Comparison of ENCODE assay signal across 19 cellular contexts in the genomic region with DNA sequence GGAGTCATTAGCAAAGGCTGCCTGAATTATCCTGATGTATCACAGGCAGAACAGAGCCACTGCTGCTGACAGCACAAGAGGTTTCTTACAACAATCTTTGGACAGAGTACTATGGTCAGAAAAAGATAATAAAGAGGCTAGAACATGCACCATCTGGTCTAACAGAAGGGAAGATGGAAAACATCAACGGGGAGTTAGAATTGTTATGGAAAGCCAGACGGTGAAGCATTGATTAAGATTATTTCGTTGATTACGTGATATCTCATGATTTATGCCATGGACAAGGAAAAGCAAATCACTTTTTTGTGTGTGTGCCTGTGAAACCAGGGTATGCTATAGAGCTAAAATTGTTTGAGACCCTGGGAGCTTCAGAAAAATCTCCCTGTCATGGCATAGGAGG.
DNase-seq lines count a peak whose midpoint lies in the region; ATAC-seq, FAIRE-seq and TF ChIP-seq lines count a peak whose summit lies in the region.
"Had no signal": no experiment of that assay in that cellular context is flagged by ENCODE, and none has a peak within 500 bp of the region (broad histone marks: within the 10 kb centered on the region; RNA-seq: fewer than 3 reads in every experiment).

No MANE protein-coding gene starts in this region.

- H3K4me3 Mint-ChIP-seq in CD8-positive, alpha-beta memory T cell = no peak overlapping the region
- H3K4me3 Mint-ChIP-seq: CD4-positive, alpha-beta T cell; H9 had no signal

- no peak overlapping the region for H3K4me3 ChIP-seq in CD8-positive, alpha-beta memory T cell (ENCODE audit: low read length)
- H3K4me3 ChIP-seq: A549 had no signal

- H3K9me3 ChIP-seq in CD8-positive, alpha-beta memory T cell (ENCODE audit: low read length) = no peaks in the 10 kb centered on the region
- H3K9me3 ChIP-seq: A549 had no signal

- H3K27ac Mint-ChIP-seq in CD8-positive, alpha-beta memory T cell = no peak overlapping the region
- H3K27ac Mint-ChIP-seq: CD4-positive, alpha-beta T cell; H9 had no signal

- no peaks in the 10 kb centered on the region for H3K4me1 ChIP-seq in CD8-positive, alpha-beta memory T cell (ENCODE audit: insufficient read depth, low read length)
- H3K4me1 ChIP-seq: A549 had no signal

- no peaks in the 10 kb centered on the region for H3K36me3 Mint-ChIP-seq in CD8-positive, alpha-beta memory T cell

- H3K27me3 Mint-ChIP-seq in CD8-positive, alpha-beta memory T cell = no peaks in the 10 kb centered on the region
- H3K27me3 Mint-ChIP-seq: CD4-positive, alpha-beta T cell had no signal

- CTCF ChIA-PET in CD8-positive, alpha-beta memory T cell (lab: Charles Lee) = no interaction called here

- H3K27ac ChIP-seq in CD8-positive, alpha-beta memory T cell (ENCODE audit: low read depth, low read length) = no peak overlapping the region
- H3K27ac ChIP-seq: 22Rv1, A549, C4-2B had no signal

- no peak for FAIRE-seq in RCC 7860 (lab: Jason Lieb, UNC)
- FAIRE-seq: A549, H1, HTR-8/SVneo had no signal

- ATAC-seq in SK-N-SH treated with all-trans-retinoic acid at 6 μM for 48 hours (no peak), GM21723 (IDR thresholded peaks at IDR 0.05; ENCODE audit: unreplicated experiment) (no peak)
- ATAC-seq: A549 had no signal

- POLR2A ChIA-PET in CD8-positive, alpha-beta memory T cell (lab: Charles Lee) = no interaction called here

- no peaks in the 10 kb centered on the region for H3K36me3 ChIP-seq in CD8-positive, alpha-beta memory T cell (ENCODE audit: insufficient read depth, low read length)

- H3K4me1 Mint-ChIP-seq in CD8-positive, alpha-beta memory T cell = no peaks in the 10 kb centered on the region
- H3K4me1 Mint-ChIP-seq: H9 had no signal

- H3K27me3 ChIP-seq in CD8-positive, alpha-beta memory T cell (ENCODE audit: insufficient read depth, low read length, poor library complexity, severe bottlenecking) = no peaks in the 10 kb centered on the region

- H3K9me3 Mint-ChIP-seq in CD8-positive, alpha-beta memory T cell = peaks cover 0 to 6% (median 0%) of the 10 kb centered on the region in 5 donors
- H3K9me3 Mint-ChIP-seq: H9 had no signal

- DNase-seq in NCI-H2171 treated with DMSO at 0.1 percent for 48 hours (lab: John Stamatoyannopoulos, UW) (peak; percentile 50), NCI-H2171 (lab: John Stamatoyannopoulos, UW) (no peak), NCI-H82 (lab: John Stamatoyannopoulos, UW) (peak; percentile 59), RCC 7860 (ENCODE audit: low spot score) (no peak)
- no peak for DNase-seq in CD8-positive, alpha-beta memory T cell
- DNase-seq: AML-193; CD4-positive, alpha-beta T cell; DMS153; DMS79; GF-D8; H9; IMR-90 had no signal

TF ChIP-seq in SK-N-SH treated with all-trans-retinoic acid at 6 μM for 48 hours, 23 proteins besides CTCF, POLR2A, EP300 and RAD21:
- TF ChIP-seq ZNF8 (CRISPR knock-in tag; IDR thresholded peaks at IDR 0.05) (no peak), ZNF70 (CRISPR knock-in tag; IDR thresholded peaks at IDR 0.05) (no peak), TCF4 (CRISPR knock-in tag; IDR thresholded peaks at IDR 0.05; ENCODE audit: borderline replicate concordance) (peak; percentile 89), RARB (CRISPR knock-in tag; IDR thresholded peaks at IDR 0.05) (no peak), ZNF565 (CRISPR knock-in tag; conservative IDR thresholded peaks at IDR 0.05; ENCODE audit: low read depth) (no peak), OSR1 (CRISPR knock-in tag; IDR thresholded peaks at IDR 0.05) (no peak), SNAI2 (CRISPR knock-in tag; IDR thresholded peaks at IDR 0.05) (no peak), TOX (CRISPR knock-in tag; IDR thresholded peaks at IDR 0.05; ENCODE audit: borderline replicate concordance) (no peak), ARNTL (CRISPR knock-in tag; IDR thresholded peaks at IDR 0.05; ENCODE audit: borderline replicate concordance, low read depth) (no peak), CSDC2 (CRISPR knock-in tag; IDR thresholded peaks at IDR 0.05) (no peak), ESRRG (CRISPR knock-in tag; IDR thresholded peaks at IDR 0.05) (no peak), ISL1 (CRISPR knock-in tag; IDR thresholded peaks at IDR 0.05) (no peak), ZC3H10 (CRISPR knock-in tag; IDR thresholded peaks at IDR 0.05) (no peak)
- TF ChIP-seq, protein P1, sequence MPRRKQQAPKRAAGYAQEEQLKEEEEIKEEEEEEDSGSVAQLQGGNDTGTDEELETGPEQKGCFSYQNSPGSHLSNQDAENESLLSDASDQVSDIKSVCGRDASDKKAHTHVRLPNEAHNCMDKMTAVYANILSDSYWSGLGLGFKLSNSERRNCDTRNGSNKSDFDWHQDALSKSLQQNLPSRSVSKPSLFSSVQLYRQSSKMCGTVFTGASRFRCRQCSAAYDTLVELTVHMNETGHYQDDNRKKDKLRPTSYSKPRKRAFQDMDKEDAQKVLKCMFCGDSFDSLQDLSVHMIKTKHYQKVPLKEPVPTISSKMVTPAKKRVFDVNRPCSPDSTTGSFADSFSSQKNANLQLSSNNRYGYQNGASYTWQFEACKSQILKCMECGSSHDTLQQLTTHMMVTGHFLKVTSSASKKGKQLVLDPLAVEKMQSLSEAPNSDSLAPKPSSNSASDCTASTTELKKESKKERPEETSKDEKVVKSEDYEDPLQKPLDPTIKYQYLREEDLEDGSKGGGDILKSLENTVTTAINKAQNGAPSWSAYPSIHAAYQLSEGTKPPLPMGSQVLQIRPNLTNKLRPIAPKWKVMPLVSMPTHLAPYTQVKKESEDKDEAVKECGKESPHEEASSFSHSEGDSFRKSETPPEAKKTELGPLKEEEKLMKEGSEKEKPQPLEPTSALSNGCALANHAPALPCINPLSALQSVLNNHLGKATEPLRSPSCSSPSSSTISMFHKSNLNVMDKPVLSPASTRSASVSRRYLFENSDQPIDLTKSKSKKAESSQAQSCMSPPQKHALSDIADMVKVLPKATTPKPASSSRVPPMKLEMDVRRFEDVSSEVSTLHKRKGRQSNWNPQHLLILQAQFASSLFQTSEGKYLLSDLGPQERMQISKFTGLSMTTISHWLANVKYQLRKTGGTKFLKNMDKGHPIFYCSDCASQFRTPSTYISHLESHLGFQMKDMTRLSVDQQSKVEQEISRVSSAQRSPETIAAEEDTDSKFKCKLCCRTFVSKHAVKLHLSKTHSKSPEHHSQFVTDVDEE (CRISPR knock-in tag; IDR thresholded peaks at IDR 0.05) = peak; percentile 88

Comparison
In these comparisons a context has a peak if more than half of its experiments do, and no peak if none do; other contexts are left out.
1. DNase-seq: peak in NCI-H2171 treated with DMSO at 0.1 percent for 48 hours (single experiment) and NCI-H82 (single experiment); none in NCI-H2171 (single experiment), CD8-positive, alpha-beta memory T cell (0 of 5) and RCC 7860 (single experiment).